In genomic region chr7:99943641-99944507, GRCh38 we compare ENCODE assay signal across 15 cellular contexts.
A peak's percentile ranks its signal among the peaks of the same experiment; 100 is the strongest.
DNase-seq lines count a peak whose midpoint lies in the region; TF ChIP-seq lines count a peak whose summit lies in the region.
"Had no signal": no experiment of that assay in that cellular context is flagged by ENCODE, and none has a peak within 500 bp of the region (broad histone marks: within the 10 kb centered on the region; RNA-seq: fewer than 3 reads in every experiment).

No MANE protein-coding gene starts in this region.

- no peaks in the 10 kb centered on the region for H3F3A ChIP-seq in SU-DHL-6 (ENCODE audit: insufficient read depth)

- H3K4me1 ChIP-seq in HUES48 (ENCODE audit: control insufficient read depth, insufficient read depth, low read length) = peaks cover 26% of the 10 kb centered on the region
- H3K4me1 ChIP-seq: colonic mucosa had no signal

- peak overlapping the region; percentile 35 for H3K4me3 ChIP-seq in HUES48 (ENCODE audit: low read depth, low read length)
- peak overlapping the region; percentile 11 for H3K4me3 ChIP-seq in SU-DHL-6 (ENCODE audit: insufficient read depth, low read length, poor library complexity, severe bottlenecking)
- H3K4me3 ChIP-seq: colonic mucosa, thoracic aorta had no signal

- no peaks in the 10 kb centered on the region for H4K20me1 ChIP-seq in SU-DHL-6 (ENCODE audit: low read depth, low read length)

- H3K79me2 ChIP-seq in SU-DHL-6 (ENCODE audit: insufficient read depth, low read length) = no peaks in the 10 kb centered on the region

- no peaks in the 10 kb centered on the region for H3K27me3 ChIP-seq in HUES48 (ENCODE audit: control insufficient read depth, insufficient read depth, low read length)
- H3K27me3 ChIP-seq in SU-DHL-6 (ENCODE audit: low read length) = 0 out of 2 replicates have a peak, but pooled peaks cover 3% of the 10 kb centered on the region
- H3K27me3 ChIP-seq: colonic mucosa had no signal

- H3K27ac ChIP-seq in HUES48 (ENCODE audit: low read depth, low read length) = peak overlapping the region; percentile 87
- H3K27ac ChIP-seq in SU-DHL-6 (ENCODE audit: low read depth, low read length) = no peak overlapping the region
- H3K27ac ChIP-seq: colonic mucosa, thoracic aorta had no signal

- H3K4me2 ChIP-seq in SU-DHL-6 (ENCODE audit: low read depth, low read length, poor library complexity, severe bottlenecking) = peak overlapping the region; percentile 44

- peak overlapping the region; percentile 75 for H2AFZ ChIP-seq in SU-DHL-6 (ENCODE audit: low read depth, low read length, severe bottlenecking)

- DNase-seq in COR-L47 (lab: John Stamatoyannopoulos, UW) (peak; percentile 27), iPS-NIHi11 (ENCODE audit: low spot score) (peak; percentile 47), NCI-H1694 (lab: John Stamatoyannopoulos, UW) (no peak), NCI-H128 (lab: John Stamatoyannopoulos, UW; ENCODE audit: unreplicated experiment) (no peak), RPMI8226 (no peak)
- DNase-seq in activated CD8-positive, alpha-beta memory T cell treated with anti-CD3 and anti-CD28 coated beads, Interleukin-2, amount 50 U/mL, for 48 hours = no peak
- DNase-seq: activated CD4-positive, alpha-beta T cell treated with anti-CD3 and anti-CD28 coated beads, Interleukin-2, amount 10 ng/mL, durations not matched to agents 24 days and 14 days; colonic mucosa; DMS 273 treated with DMSO at 0.1 percent for 48 hours; kidney; NCI-H524 treated with DMSO at 0.1 percent for 48 hours; SW 1271 had no signal

- peaks cover 23% of the 10 kb centered on the region for H3K9me3 ChIP-seq in HUES48 (ENCODE audit: control insufficient read depth, insufficient read depth, low read length)
- H3K9me3 ChIP-seq in SU-DHL-6 (ENCODE audit: insufficient read depth, low read length) = peaks cover 8% of the 10 kb centered on the region; the same call in 1 of the 2 replicates
- H3K9me3 ChIP-seq: colonic mucosa, thoracic aorta had no signal

- no peaks in the 10 kb centered on the region for H3K36me3 ChIP-seq in HUES48 (ENCODE audit: control insufficient read depth, insufficient read depth, low read length)
- H3K36me3 ChIP-seq in SU-DHL-6 (ENCODE audit: low read length) = no peaks in the 10 kb centered on the region
- H3K36me3 ChIP-seq: colonic mucosa, thoracic aorta had no signal

- H3K9ac ChIP-seq in HUES48 (ENCODE audit: low read depth, low read length) (peak overlapping the region; percentile 79), SU-DHL-6 (ENCODE audit: low read length) (no peak overlapping the region)

- H3K9me2 ChIP-seq in SU-DHL-6 (replicated peaks; ENCODE audit: insufficient read depth, low read length) = no peaks in the 10 kb centered on the region

- TF ChIP-seq CTCF in SU-DHL-6 (IDR thresholded peaks at IDR 0.05; ENCODE audit: insufficient read depth, low read length, poor library complexity, severe bottlenecking) = no peak

Comparison
In these comparisons a context has a peak if more than half of its experiments do, and no peak if none do; other contexts are left out.
1. DNase-seq: peak in COR-L47 (single experiment) and iPS-NIHi11 (single experiment); none in NCI-H1694 (single experiment), NCI-H128 (single experiment), RPMI8226 (single experiment) and activated CD8-positive, alpha-beta memory T cell treated with anti-CD3 and anti-CD28 coated beads, Interleukin-2, amount 50 U/mL, for 48 hours (single experiment).